8 cellular contexts compared by ENCODE assay signal in genomic region chr18:2978208-2978607, GRCh38. TPM values are rescaled to one million over a fixed set of nuclear protein-coding genes. Genes with fewer than 3 reads are reported as not detected.
DNase-seq lines count a peak whose midpoint lies in the region; ATAC-seq and TF ChIP-seq lines count a peak whose summit lies in the region.

No MANE protein-coding gene starts in this region.

- ATAC-seq in HG03378 (IDR thresholded peaks at IDR 0.05; ENCODE audit: unreplicated experiment) (peak; percentile 48), psoas muscle (no peak)

- peaks cover 18% of the 10 kb centered on the region for H3K4me1 ChIP-seq in psoas muscle

- H3K4me3 ChIP-seq in GM12865 (ENCODE audit: low read depth, low read length): peak overlapping the region; percentile 46
- peak overlapping the region in 1 of 2 donors; percentile 21 for H3K4me3 ChIP-seq in cardiac fibroblast (replicated peaks in 1 of 2; ENCODE audit: low read depth in 2 of 2, low read length in 2 of 2)
- no peak overlapping the region for H3K4me3 ChIP-seq in psoas muscle

- peak overlapping the region; percentile 51 for H3K27ac ChIP-seq in psoas muscle

- DNase-seq in GM12865 (ENCODE audit: low read depth) (peak; percentile 68), cardiac fibroblast (ENCODE audit: low read depth in 2 of 2) (peak; percentile 16 to 67), psoas muscle (no peak), CD1c-positive myeloid dendritic cell (ENCODE audit: extremely low spot score) (no peak), DMS 273 (lab: John Stamatoyannopoulos, UW; ENCODE audit: unreplicated experiment) (no peak)
- DNase-seq in stimulated activated CD4-positive, alpha-beta T cell treated with anti-CD3 and anti-CD28 coated beads, Interleukin-2, amount 100 ng/mL, for 24 hours: no peak
- DNase-seq in central memory CD4-positive, alpha-beta T cell: no peak

- intact Hi-C loops in psoas muscle (cut with DNase I): no loop called here

- WGBS in psoas muscle, 3 donors: 73 to 81% (median 77%) methylated on average over 3 of the region's 3 CpGs

- H3K36me3 ChIP-seq in psoas muscle (ENCODE audit: insufficient read depth in 1 of 2, low read depth in 1 of 2): no peaks in the 10 kb centered on the region

- H3K27me3 ChIP-seq in psoas muscle (ENCODE audit: insufficient read depth in 3 of 3, low read length in 2 of 3): no peaks in the 10 kb centered on the region

- no peak for TF ChIP-seq CTCF in GM12865 (IDR thresholded peaks at IDR 0.05; ENCODE audit: insufficient read depth, low read depth, low read length, missing control alignments)
- no peak for TF ChIP-seq CTCF in cardiac fibroblast (IDR thresholded peaks at IDR 0.05; ENCODE audit: low read depth, low read length)
- no peak for TF ChIP-seq CTCF in psoas muscle (IDR thresholded peaks at IDR 0.05)

- no peaks in the 10 kb centered on the region for H3K9me3 ChIP-seq in psoas muscle

RNA-seq across cellular contexts. Expression of gene LPIN2, which starts 34.7 kb away (rescaled TPM):
- total RNA-seq in psoas muscle: 1 to 10 TPM; 4.4 to 5.2 (median 4.9) TPM
- polyA plus RNA-seq in psoas muscle: 1 to 10 TPM; 1.5 to 3.9 (median 3.6) TPM

Comparison
In these comparisons a context has a peak if more than half of its experiments do, and no peak if none do; other contexts are left out.
1. DNase-seq: peak in GM12865 (single experiment) and cardiac fibroblast (2 of 2); none in psoas muscle (0 of 2), stimulated activated CD4-positive, alpha-beta T cell treated with anti-CD3 and anti-CD28 coated beads, Interleukin-2, amount 100 ng/mL, for 24 hours (0 of 2), central memory CD4-positive, alpha-beta T cell (single experiment), CD1c-positive myeloid dendritic cell (single experiment) and DMS 273 (single experiment).